ENCODE assay signal across 8 cellular contexts in the genomic region with DNA sequence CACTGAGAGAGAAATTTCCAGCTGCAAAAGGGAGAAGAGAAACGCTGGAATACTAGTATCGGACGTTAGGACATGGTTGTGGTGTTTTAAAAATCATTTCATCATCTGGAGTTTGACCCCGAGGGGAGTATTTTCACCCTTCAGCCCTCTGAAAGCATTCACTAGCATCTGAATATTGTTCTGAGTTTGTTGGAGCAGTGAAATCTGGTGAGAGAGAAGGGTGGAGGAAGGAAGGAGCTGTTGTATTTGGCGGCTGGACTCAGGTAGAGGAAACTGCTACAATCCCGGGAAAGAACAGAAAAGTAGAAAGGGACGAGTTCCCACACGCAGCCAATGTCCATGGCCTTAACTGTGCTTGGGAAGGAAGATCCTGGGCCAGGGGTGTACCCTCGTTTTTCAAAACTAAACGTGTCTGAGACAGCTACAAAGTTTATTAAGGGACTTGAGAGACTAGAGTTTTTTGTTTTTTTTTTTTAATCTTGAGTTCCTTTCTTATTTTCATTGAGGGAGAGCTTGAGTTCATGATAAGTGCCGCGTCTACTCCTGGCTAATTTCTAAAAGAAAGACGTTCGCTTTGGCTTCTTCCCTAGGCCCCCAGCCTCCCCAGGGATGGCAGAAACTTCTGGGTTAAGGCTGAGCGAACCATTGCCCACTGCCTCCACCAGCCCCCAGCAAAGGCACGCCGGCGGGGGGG. TPM values are rescaled to one million over a fixed set of nuclear protein-coding genes. Genes with fewer than 3 reads are reported as not detected.
DNase-seq lines count a peak whose midpoint lies in the region; ATAC-seq and TF ChIP-seq lines count a peak whose summit lies in the region.

No MANE protein-coding gene starts in this region.

- H3K4me3 ChIP-seq in CD8-positive, alpha-beta memory T cell (ENCODE audit: low read length): peak overlapping the region; percentile 96
- peak overlapping the region; percentile 81 for H3K4me3 ChIP-seq in HUES64 (ENCODE audit: low read length)
- H3K4me3 ChIP-seq in heart left ventricle: peak overlapping the region; percentile 77 to 96 (median 92)
- H3K4me3 ChIP-seq in prostate gland: peak overlapping the region; percentile 92 to 94

- DNase-seq in CD8-positive, alpha-beta memory T cell: no peak
- peak; percentile 45 to 46 for DNase-seq in activated T-cell treated with anti-CD3 and anti-CD28 coated beads, Interleukin-2, amount 50 U/mL, for 48 hours
- DNase-seq in heart left ventricle (peak in 2 of 5 donors; percentile 21 to 32), prostate gland (ENCODE audit: low spot score) (peak; percentile 36), D341Med (ENCODE audit: low spot score) (no peak)
- DNase-seq in effector CD4-positive, alpha-beta T cell: no peak

- peak overlapping the region; percentile 80 for H3K9ac ChIP-seq in HUES64 (ENCODE audit: low read depth, low read length)

- CTCF ChIA-PET in CD8-positive, alpha-beta memory T cell (lab: Charles Lee): interaction anchor here (0.8 to 5.7 kb wide), 11 partner anchors 8 to 384 kb away, joined by 3 to 56 read pairs (median 4); partner anchors contain the start of genes BORCS5, CREBL2 and DDX47

- H3K27ac Mint-ChIP-seq in CD8-positive, alpha-beta memory T cell: peak overlapping the region; percentile 96 to 99 (median 96)

- peaks cover 0 to 2% of the 10 kb centered on the region in 2 donors for H3K27me3 Mint-ChIP-seq in CD8-positive, alpha-beta memory T cell

- peak overlapping the region; percentile 90 to 96 (median 93) for H3K4me3 Mint-ChIP-seq in CD8-positive, alpha-beta memory T cell

- no peak for TF ChIP-seq POLR2A in heart left ventricle (IDR thresholded peaks at IDR 0.05)
- TF ChIP-seq POLR2A in prostate gland (IDR thresholded peaks at IDR 0.05): peak; percentile 13

- peaks cover 53 to 68% (median 61%) of the 10 kb centered on the region in 3 donors for H3K4me1 Mint-ChIP-seq in CD8-positive, alpha-beta memory T cell

- peaks cover 0 to 3% (median 0%) of the 10 kb centered on the region in 5 donors for H3K9me3 Mint-ChIP-seq in CD8-positive, alpha-beta memory T cell

- ATAC-seq in heart left ventricle (peak in 1 of 4 donors; percentile 1), HG03354 (IDR thresholded peaks at IDR 0.05; ENCODE audit: poor library complexity, severe bottlenecking, unreplicated experiment) (no peak)

- peaks cover 30% of the 10 kb centered on the region for H3K4me1 ChIP-seq in CD8-positive, alpha-beta memory T cell (ENCODE audit: insufficient read depth, low read length)
- H3K4me1 ChIP-seq in HUES64 (ENCODE audit: insufficient read depth, low read length) (peaks cover 40% of the 10 kb centered on the region), heart left ventricle (peaks cover 0 to 59% (median 49%) of the 10 kb centered on the region in 12 donors), prostate gland (replicated peaks) (peaks cover 6% of the 10 kb centered on the region)

- 13% methylated on average over 18 of the region's 18 CpGs for WGBS in HUES64
- 2 to 4% (median 3%) methylated on average over 15 to 18 of the region's 18 CpGs for WGBS in heart left ventricle, 4 donors
- 1% methylated on average over 18 of the region's 18 CpGs for WGBS in prostate gland

- intact Hi-C loops in heart left ventricle (cut with DNase I) (loop anchor here in 6 of 10 donors (2.0 to 10.0 kb wide), 6 partner anchors 19 to 209 kb away; partner anchors contain the start of genes DUSP16 (in 5 of the 6), APOLD1 (in 3 of the 6), CREBL2 (in 1 of the 6) and GPR19 (in 1 of the 6)), prostate gland (cut with DNase I) (loop anchor here (5.0 kb wide), 1 partner anchor 154 kb away; the partner anchor contains the start of gene DUSP16)

- POLR2A ChIA-PET in CD8-positive, alpha-beta memory T cell (lab: Charles Lee): interaction anchor here (0.6 to 6.8 kb wide), 18 partner anchors 9 to 371 kb away, joined by 3 to 197 read pairs (median 4); partner anchors contain the start of genes BORCS5, CREBL2, GPR19 and MANSC1

- TF ChIP-seq CTCF in heart left ventricle (IDR thresholded peaks at IDR 0.05) (no peak), prostate gland (IDR thresholded peaks at IDR 0.05) (no peak)

- no peaks in the 10 kb centered on the region for H3K27me3 ChIP-seq in CD8-positive, alpha-beta memory T cell (ENCODE audit: insufficient read depth, low read length, poor library complexity, severe bottlenecking)
- H3K27me3 ChIP-seq in HUES64 (ENCODE audit: insufficient read depth, low read length) (peaks cover 18% of the 10 kb centered on the region), heart left ventricle (no peaks in the 10 kb centered on the region), prostate gland (replicated peaks; ENCODE audit: insufficient read depth) (no peaks in the 10 kb centered on the region)

- peaks cover 23 to 71% (median 30%) of the 10 kb centered on the region in 3 donors for H3K36me3 Mint-ChIP-seq in CD8-positive, alpha-beta memory T cell

- H3K27ac ChIP-seq in CD8-positive, alpha-beta memory T cell (ENCODE audit: low read depth, low read length): peak overlapping the region; percentile 98
- H3K27ac ChIP-seq in HUES64 (ENCODE audit: low read depth, low read length) (peak overlapping the region; percentile 90; the same call in 1 of the 2 replicates), heart left ventricle (peak overlapping the region; percentile 96 to 100 (median 100)), prostate gland (peak overlapping the region; percentile 100)

- no peaks in the 10 kb centered on the region for H3K9me3 ChIP-seq in CD8-positive, alpha-beta memory T cell (ENCODE audit: low read length)
- H3K9me3 ChIP-seq in HUES64 (ENCODE audit: insufficient read depth, low read depth, low read length): no peaks in the 10 kb centered on the region
- no peaks in the 10 kb centered on the region for H3K9me3 ChIP-seq in heart left ventricle
- H3K9me3 ChIP-seq in prostate gland: no peaks in the 10 kb centered on the region

- H3K36me3 ChIP-seq in CD8-positive, alpha-beta memory T cell (ENCODE audit: insufficient read depth, low read length): peaks cover 35% of the 10 kb centered on the region
- H3K36me3 ChIP-seq in HUES64 (ENCODE audit: insufficient read depth, low read length) (peaks cover 25% of the 10 kb centered on the region), heart left ventricle (peaks cover 0 to 27% (median 22%) of the 10 kb centered on the region in 9 donors), prostate gland (no peaks in the 10 kb centered on the region)

RNA-seq across cellular contexts. Expression of gene CDKN1B, which starts 0.9 kb away (rescaled TPM):
- total RNA-seq in CD8-positive, alpha-beta memory T cell: 10 to 100 TPM; 47.1 to 48.7 TPM
- polyA plus RNA-seq in CD8-positive, alpha-beta memory T cell: 10.0 TPM
- 12.7 TPM for polyA plus RNA-seq in HUES64 (2013, experiment 1 of 2)
- 19.9 TPM for polyA plus RNA-seq in HUES64 (2013, experiment 2 of 2)
- 10 to 100 TPM; 25.8 to 44.9 (median 35.1) TPM for total RNA-seq in heart left ventricle
- polyA plus RNA-seq in heart left ventricle: 10 to 100 TPM; 19.0 to 27.4 TPM
- 100 to 1,000 TPM in 1 of 2 donors, 10 to 100 TPM in 1; 73.5 to 110 TPM for total RNA-seq in prostate gland

RNA-seq across cellular contexts. Expression of gene GPR19, which starts 20.3 kb away (rescaled TPM):
- total RNA-seq in CD8-positive, alpha-beta memory T cell: 1 to 10 TPM; 9.1 TPM
- 1.3 TPM for polyA plus RNA-seq in CD8-positive, alpha-beta memory T cell
- 14.3 TPM for polyA plus RNA-seq in HUES64 (2013, experiment 1 of 2)
- polyA plus RNA-seq in HUES64 (2013, experiment 2 of 2): 17.4 TPM
- total RNA-seq in heart left ventricle: under 1 TPM in 1 of 9 donors, not detected in 8; 0.61 TPM
- under 1 TPM in 1 of 2 donors, not detected in 1; 0.04 TPM for polyA plus RNA-seq in heart left ventricle
- total RNA-seq in prostate gland: not detected

Comparison
In these comparisons a context has a peak if more than half of its experiments do, and no peak if none do; other contexts are left out.
1. DNase-seq: peak in activated T-cell treated with anti-CD3 and anti-CD28 coated beads, Interleukin-2, amount 50 U/mL, for 48 hours (2 of 2) and prostate gland (single experiment); none in CD8-positive, alpha-beta memory T cell (0 of 5), effector CD4-positive, alpha-beta T cell (single experiment) and D341Med (single experiment).
2. RNA of gene GPR19, which starts 20.3 kb away (total RNA-seq): 9.1 TPM in CD8-positive, alpha-beta memory T cell; not detected in prostate gland and 0.61 TPM in heart left ventricle; every median in the first group is over 4 times any median in the second.
3. Peak in every context shown above with its lines, with median percentiles within 50 percentile points of each other: H3K27ac ChIP-seq and H3K4me3 ChIP-seq.